Comparison of ENCODE assay signal across 8 cellular contexts in genomic region chrX:49172280-49172780, GRCh38. TPM values are rescaled to one million over a fixed set of nuclear protein-coding genes. Genes with fewer than 3 reads are reported as not detected.
DNase-seq lines count a peak whose midpoint lies in the region; ATAC-seq and TF ChIP-seq lines count a peak whose summit lies in the region.

No MANE protein-coding gene starts in this region.

- H3K27ac Mint-ChIP-seq in natural killer cell: peak overlapping the region; percentile 69 to 80

- no peaks in the 10 kb centered on the region for H3K36me3 Mint-ChIP-seq in natural killer cell

- TF ChIP-seq CTCF in epithelial cell of proximal tubule (conservative IDR thresholded peaks at IDR 0.05; ENCODE audit: low read depth, low read length): no peak
- no peak for TF ChIP-seq CTCF in natural killer cell (IDR thresholded peaks at IDR 0.05)
- no peak for TF ChIP-seq CTCF in thyroid gland (IDR thresholded peaks at IDR 0.05)

- peaks cover 1 to 3% of the 10 kb centered on the region in 2 donors for H3K4me1 ChIP-seq in thyroid gland

- H3K4me3 ChIP-seq in epithelial cell of proximal tubule (ENCODE audit: low read depth, low read length) (peak overlapping the region; percentile 70), thyroid gland (replicated peaks in 1 of 3) (peak overlapping the region; percentile 6 to 35 (median 9))

- peak; percentile 37 for DNase-seq in 8988T
- DNase-seq in NCI-H526 treated with DMSO at 0.1 percent for 48 hours (lab: John Stamatoyannopoulos, UW): peak; percentile 15
- DNase-seq in activated CD8-positive, alpha-beta memory T cell treated with anti-CD3 and anti-CD28 coated beads, Interleukin-2, amount 50 U/mL, for 24 hours (ENCODE audit: extremely low read depth): peak; percentile 50
- DNase-seq in epithelial cell of proximal tubule (ENCODE audit: low read depth): no peak
- DNase-seq in natural killer cell: peak; percentile 46
- DNase-seq in thyroid gland: peak; percentile 72 to 75

- H3K36me3 ChIP-seq in thyroid gland: no peaks in the 10 kb centered on the region

- peak overlapping the region; percentile 21 to 69 (median 59) for H3K27ac ChIP-seq in thyroid gland

- peaks cover 7 to 27% of the 10 kb centered on the region in 2 donors for H3K4me1 Mint-ChIP-seq in natural killer cell

- ATAC-seq in GM18520 (IDR thresholded peaks at IDR 0.05; ENCODE audit: unreplicated experiment) (peak; percentile 75), HG03097 (IDR thresholded peaks at IDR 0.05; ENCODE audit: low FRiP score, unreplicated experiment) (peak; percentile 56), natural killer cell (peak; percentile 63 to 80 (median 66))

- H3K4me3 Mint-ChIP-seq in natural killer cell: peak overlapping the region; percentile 82

- 0% methylated on average over 2 of the region's 37 CpGs; no CpG with 5 or more reads in 1 of the 2 donors for WGBS in thyroid gland, 2 donors

- no peaks in the 10 kb centered on the region for H3K27me3 ChIP-seq in thyroid gland

- H3K27me3 Mint-ChIP-seq in natural killer cell (ENCODE audit: low read depth in 2 of 2): no peaks in the 10 kb centered on the region

- intact Hi-C loops in natural killer cell (cut with micrococcal nuclease) (no loop called here), thyroid gland (cut with DNase I) (no loop called here)

- peak in 1 of 2 donors; percentile 15 for TF ChIP-seq POLR2A in thyroid gland (IDR thresholded peaks at IDR 0.05)

- no peaks in the 10 kb centered on the region for H3K9me3 Mint-ChIP-seq in natural killer cell

- H3K9me3 ChIP-seq in thyroid gland: no peaks in the 10 kb centered on the region

RNA-seq across cellular contexts. Expression of gene PLP2, which starts 0.6 kb away (rescaled TPM):
- total RNA-seq in epithelial cell of proximal tubule (115 and 132 TPM in 2 replicates), natural killer cell (10 to 100 TPM; 29.3 to 69.7 (median 34.8) TPM), thyroid gland (10 to 100 TPM in 3 of 4 donors, 1 to 10 TPM in 1; 6.2 to 25.7 (median 14.6) TPM)

RNA-seq across cellular contexts. Expression of gene MAGIX, which starts 9.8 kb away (rescaled TPM):
- 8.3 and 9.6 TPM in 2 replicates for total RNA-seq in epithelial cell of proximal tubule
- total RNA-seq in natural killer cell: 1 to 10 TPM in 2 of 3 donors, under 1 TPM in 1; 1.00 to 1.7 (median 1.2) TPM
- total RNA-seq in thyroid gland: 10 to 100 TPM; 16.5 to 40.9 (median 27.5) TPM

RNA-seq across cellular contexts. Expression of gene PRICKLE3, which starts 13.8 kb away (rescaled TPM):
- total RNA-seq in epithelial cell of proximal tubule (13.0 and 18.5 TPM in 2 replicates), natural killer cell (1 to 10 TPM; 6.2 to 7.9 (median 6.3) TPM), thyroid gland (10 to 100 TPM in 1 of 4 donors, 1 to 10 TPM in 3; 8.1 to 22.4 (median 9.6) TPM)

RNA-seq across cellular contexts. Expression of gene SYP, which starts 27.7 kb away (rescaled TPM):
- total RNA-seq in epithelial cell of proximal tubule (0.17 and 0.29 TPM in 2 replicates), natural killer cell (1 to 10 TPM in 1 of 3 donors, under 1 TPM in 2; 0.36 to 1.0 (median 0.80) TPM), thyroid gland (1 to 10 TPM; 1.9 to 4.8 (median 2.7) TPM)

RNA-seq across cellular contexts. Expression of gene GPKOW, which starts 48.8 kb away (rescaled TPM):
- 28.9 and 31.9 TPM in 2 replicates for total RNA-seq in epithelial cell of proximal tubule
- total RNA-seq in natural killer cell: 10 to 100 TPM; 22.4 to 26.0 (median 25.3) TPM
- 10 to 100 TPM; 24.3 to 32.5 (median 28.0) TPM for total RNA-seq in thyroid gland
